In genomic region chr14:104200591-104200990, GRCh38 we compare ENCODE assay signal across 24 cellular contexts.
A peak's percentile ranks its signal among the peaks of the same experiment; 100 is the strongest.
DNase-seq lines count a peak whose midpoint lies in the region; ATAC-seq and TF ChIP-seq lines count a peak whose summit lies in the region.
"Had no signal": no experiment of that assay in that cellular context is flagged by ENCODE, and none has a peak within 500 bp of the region (broad histone marks: within the 10 kb centered on the region; RNA-seq: fewer than 3 reads in every experiment).

No MANE protein-coding gene starts in this region.

- no peak overlapping the region for H4K5ac ChIP-seq in H9 (ENCODE audit: insufficient read length, low read depth, low read length)

- no peak overlapping the region for H3K4ac ChIP-seq in H9 (ENCODE audit: low read depth, low read length)
- H3K4ac ChIP-seq in neuronal stem cell (ENCODE audit: low read length) = no peak overlapping the region

- no peak overlapping the region for H4K91ac ChIP-seq in H9 (ENCODE audit: insufficient read length, low read depth, low read length)
- no peak overlapping the region for H4K91ac ChIP-seq in neuronal stem cell (ENCODE audit: low read depth, low read length, poor library complexity)

- no peaks in the 10 kb centered on the region for H3K79me1 ChIP-seq in H9 (ENCODE audit: insufficient read depth, low read depth, low read length, poor library complexity, severe bottlenecking)
- peaks cover 2% of the 10 kb centered on the region for H3K79me1 ChIP-seq in neuronal stem cell (ENCODE audit: low read depth, low read length)

- H3K27me3 Mint-ChIP-seq in H9 (ENCODE audit: low read depth) = peaks cover 6% of the 10 kb centered on the region
- H3K27me3 Mint-ChIP-seq: CD4-positive, alpha-beta memory T cell; CD4-positive, CD25-positive, alpha-beta regulatory T cell; CD8-positive, alpha-beta memory T cell had no signal

- no peaks in the 10 kb centered on the region for H3K9me3 Mint-ChIP-seq in H9
- H3K9me3 Mint-ChIP-seq: CD4-positive, alpha-beta memory T cell; CD8-positive, alpha-beta memory T cell had no signal

- H2AFZ ChIP-seq in H9 (ENCODE audit: low read length) (no peak overlapping the region), neuronal stem cell (ENCODE audit: low read length) (no peak overlapping the region)

- no CpG with 5 or more reads among the region's 10 CpGs for WGBS in H9 (ENCODE audit: extremely low coverage, insufficient read length, low lambda C conversion rate)
- WGBS in neuronal stem cell (ENCODE audit: extremely low coverage in 2 of 2, insufficient read length in 2 of 2, insufficient replicate concordance in 1 of 2), 2 donors = no CpG with 5 or more reads among the region's 10 CpGs

- no peaks in the 10 kb centered on the region for H3K27me3 ChIP-seq in A673 (replicated peaks; ENCODE audit: insufficient read depth, low read depth, low read length, poor library complexity)
- peaks cover 0 to 26% (median 0%) of the 10 kb centered on the region in 11 experiments; a peak in 7 of 22 replicates for H3K27me3 ChIP-seq in BLaER1 treated with 17β-estradiol and CSF1 and Interleukin-3, amounts not matched to agents 10 nM and 100 nM
- H3K27me3 ChIP-seq in H9 (ENCODE audit: insufficient read depth, low read length) = no peaks in the 10 kb centered on the region
- peaks cover 0 to 12% (median 0%) of the 10 kb centered on the region in 3 experiments for H3K27me3 ChIP-seq in neuronal stem cell (ENCODE audit: control insufficient read depth in 3 of 3, insufficient read depth in 3 of 3, low read depth in 1 of 3, low read length in 3 of 3)
- H3K27me3 ChIP-seq: BE2C had no signal

- intact Hi-C loops in A673 (cut with micrococcal nuclease; ENCODE audit: unreplicated experiment) (no loop called here), left colon (cut with DNase I, micrococcal nuclease) (no loop called here)

- ATAC-seq in HG03196 (IDR thresholded peaks at IDR 0.05; ENCODE audit: unreplicated experiment) (no peak), left colon (no peak)
- ATAC-seq: A549, GM12878 had no signal

- no peak overlapping the region for H2BK5ac ChIP-seq in H9 (ENCODE audit: insufficient read length, low read length)
- no peak overlapping the region for H2BK5ac ChIP-seq in neuronal stem cell (ENCODE audit: low read length)

- BruUV-seq in A673 (replicated peaks; lab: Mats Ljungman, UMichigan) = no TSS peak

- H3K27ac ChIP-seq in A673 (ENCODE audit: low read depth, low read length, poor library complexity, severe bottlenecking) = peak overlapping the region; percentile 23
- peak overlapping the region in 8 of 11 experiments; percentile 21 to 67 (median 52); a peak in 13 of 22 replicates for H3K27ac ChIP-seq in BLaER1 treated with 17β-estradiol and CSF1 and Interleukin-3, amounts not matched to agents 10 nM and 100 nM
- H3K27ac ChIP-seq in H9 (ENCODE audit: insufficient read length, low read depth, low read length) = no peak overlapping the region
- H3K27ac ChIP-seq in neuronal stem cell (replicated peaks; ENCODE audit: low read length) = no peak overlapping the region
- H3K27ac ChIP-seq: 22Rv1, A549 had no signal

- DNase-seq in A673 (ENCODE audit: low spot score) (no peak), H9 (no peak), neuronal stem cell (ENCODE audit: low spot score) (no peak), left colon (no peak)
- no peak for DNase-seq in effector CD8-positive, alpha-beta T cell (lab: John Stamatoyannopoulos, UW)
- DNase-seq: ACHN; BE2C; C1 segment of cervical spinal cord; CD4-positive, CD25-positive, alpha-beta regulatory T cell; CD8-positive, alpha-beta memory T cell; DMS 273 treated with DMSO at 0.1 percent for 48 hours; DMS153; DMS53; DMS79; DND-41; EL; GDM1 had no signal

- H3K9me3 ChIP-seq in A673 (ENCODE audit: low read depth, low read length, poor library complexity, severe bottlenecking) = no peaks in the 10 kb centered on the region
- no peaks in the 10 kb centered on the region for H3K9me3 ChIP-seq in BLaER1 treated with 17β-estradiol and CSF1 and Interleukin-3, amounts not matched to agents 10 nM and 100 nM (replicated peaks in 1 of 11)
- H3K9me3 ChIP-seq in H9 (ENCODE audit: control insufficient read depth, low read depth, low read length) = no peaks in the 10 kb centered on the region
- H3K9me3 ChIP-seq in neuronal stem cell (replicated peaks in 1 of 2; ENCODE audit: control insufficient read depth in 2 of 2, insufficient read depth in 1 of 2, low read depth in 1 of 2, low read length in 2 of 2) = peaks cover 0 to 2% of the 10 kb centered on the region in 2 donors
- H3K9me3 ChIP-seq: A549 had no signal

- H3K9ac ChIP-seq in BLaER1 treated with 17β-estradiol and CSF1 and Interleukin-3, amounts not matched to agents 10 nM and 100 nM = peak overlapping the region in 9 of 11 experiments; percentile 0 to 71 (median 44); a peak in 12 of 22 replicates
- H3K9ac ChIP-seq in H9 (ENCODE audit: extremely low read depth, insufficient read length, low read length) (no peak overlapping the region), neuronal stem cell (ENCODE audit: low read depth, low read length, poor library complexity) (no peak overlapping the region)

- H3K18ac ChIP-seq in H9 (ENCODE audit: insufficient read length, low read depth, low read length) = no peak overlapping the region
- H3K18ac ChIP-seq in neuronal stem cell (ENCODE audit: low read length) = no peak overlapping the region

- H3K4me2 ChIP-seq in BLaER1 treated with 17β-estradiol and CSF1 and Interleukin-3, amounts not matched to agents 10 nM and 100 nM = peak overlapping the region; percentile 80 to 99 (median 86)
- H3K4me2 ChIP-seq in H9 (ENCODE audit: insufficient read depth, insufficient read length, low read length) = no peak overlapping the region
- H3K4me2 ChIP-seq in neuronal stem cell (ENCODE audit: insufficient read depth, low read length, poor library complexity, severe bottlenecking) = no peak overlapping the region
- H3K4me2 ChIP-seq: A549 had no signal

- no peak overlapping the region for H3K56ac ChIP-seq in H9 (ENCODE audit: insufficient read length, low read depth, low read length)

- H3T11ph ChIP-seq in H9 (ENCODE audit: low read length) = no peak overlapping the region

- H3K23me2 ChIP-seq in H9 (ENCODE audit: insufficient read length, low read depth, low read length, poor library complexity, severe bottlenecking) = no peaks in the 10 kb centered on the region

- H2BK15ac ChIP-seq in H9 (ENCODE audit: low read depth, low read length) = no peak overlapping the region
- H2BK15ac ChIP-seq in neuronal stem cell (ENCODE audit: low read length) = no peak overlapping the region

- no peaks in the 10 kb centered on the region for H3K36me3 ChIP-seq in A673 (ENCODE audit: insufficient read depth, low read length, poor library complexity, severe bottlenecking)
- H3K36me3 ChIP-seq in BLaER1 treated with 17β-estradiol and CSF1 and Interleukin-3, amounts not matched to agents 10 nM and 100 nM = no peaks in the 10 kb centered on the region
- no peaks in the 10 kb centered on the region for H3K36me3 ChIP-seq in neuronal stem cell (replicated peaks in 1 of 2; ENCODE audit: control insufficient read depth in 2 of 2, insufficient read depth in 2 of 2, low read length in 2 of 2)
- H3K36me3 ChIP-seq: BE2C had no signal

- no peak overlapping the region for H2AK5ac ChIP-seq in H9 (ENCODE audit: insufficient read length, low read length)
- peak overlapping the region; percentile 82 for H2AK5ac ChIP-seq in neuronal stem cell (ENCODE audit: low read depth, low read length)

- H2BK12ac ChIP-seq in H9 (ENCODE audit: insufficient read length, low read depth, low read length) = no peak overlapping the region
- H2BK12ac ChIP-seq in neuronal stem cell (ENCODE audit: low read length) = no peak overlapping the region

- peaks cover 5 to 6% of the 10 kb centered on the region in 2 experiments for H3K4me1 Mint-ChIP-seq in H9
- H3K4me1 Mint-ChIP-seq: CD4-positive, alpha-beta memory T cell had no signal

- H3K4me3 Mint-ChIP-seq in H9 = no peak overlapping the region
- H3K4me3 Mint-ChIP-seq: CD14-positive monocyte; CD4-positive, alpha-beta memory T cell; CD4-positive, CD25-positive, alpha-beta regulatory T cell; CD8-positive, alpha-beta memory T cell had no signal

- H3K4me1 ChIP-seq in A673 (ENCODE audit: insufficient read depth, low read length, poor library complexity, severe bottlenecking) (peaks cover 41% of the 10 kb centered on the region), H9 (ENCODE audit: insufficient read depth, low read length) (no peaks in the 10 kb centered on the region), neuronal stem cell (ENCODE audit: control insufficient read depth in 2 of 2, insufficient read depth in 1 of 2, low read depth in 1 of 2, low read length in 2 of 2) (peaks cover 4 to 10% of the 10 kb centered on the region in 2 donors)
- H3K4me1 ChIP-seq in BLaER1 treated with 17β-estradiol and CSF1 and Interleukin-3, amounts not matched to agents 10 nM and 100 nM = peaks cover 38 to 82% (median 71%) of the 10 kb centered on the region in 10 experiments
- H3K4me1 ChIP-seq: A549 had no signal

- TF ChIP-seq CTCF in A673 (conservative IDR thresholded peaks at IDR 0.05; ENCODE audit: low read depth, low read length) (no peak), H9 (conservative IDR thresholded peaks at IDR 0.05) (no peak)

- H4K8ac ChIP-seq in H9 (replicated peaks; ENCODE audit: insufficient read length, low read depth, low read length) (no peak overlapping the region), neuronal stem cell (ENCODE audit: low read depth, low read length) (no peak overlapping the region)

- no peaks in the 10 kb centered on the region for H3K36me3 Mint-ChIP-seq in H9 (ENCODE audit: insufficient read depth in 1 of 3, low read depth in 3 of 3)
- H3K36me3 Mint-ChIP-seq: CD14-positive monocyte; CD4-positive, alpha-beta memory T cell; CD4-positive, CD25-positive, alpha-beta regulatory T cell; CD8-positive, alpha-beta memory T cell had no signal

- no peaks in the 10 kb centered on the region for H3K79me2 ChIP-seq in H9 (ENCODE audit: insufficient read depth, low read length)

- no peak overlapping the region for H2BK20ac ChIP-seq in H9 (ENCODE audit: low read depth, low read length, poor library complexity, severe bottlenecking)

- H4K20me1 ChIP-seq in BLaER1 treated with 17β-estradiol and CSF1 and Interleukin-3, amounts not matched to agents 10 nM and 100 nM = peaks cover 0 to 17% (median 7%) of the 10 kb centered on the region in 11 experiments; a peak in 13 of 22 replicates
- H4K20me1 ChIP-seq in H9 (ENCODE audit: control insufficient read depth, insufficient read depth, insufficient read length) = no peaks in the 10 kb centered on the region

- CTCF ChIA-PET in A673 (lab: Charles Lee) = no interaction called here

- H3K23ac ChIP-seq in H9 (ENCODE audit: insufficient read length, low read depth, low read length) (no peak overlapping the region), neuronal stem cell (ENCODE audit: low read depth, low read length, poor library complexity) (no peak overlapping the region)

- no peak overlapping the region for H3K4me3 ChIP-seq in A673 (ENCODE audit: low read depth, low read length, poor library complexity, severe bottlenecking)
- peak overlapping the region in 1 of 10 experiments; percentile 34; a peak in 2 of 20 replicates for H3K4me3 ChIP-seq in BLaER1 treated with 17β-estradiol and CSF1 and Interleukin-3, amounts not matched to agents 10 nM and 100 nM
- H3K4me3 ChIP-seq in neuronal stem cell (ENCODE audit: low read length in 2 of 2) = no peak overlapping the region
- H3K4me3 ChIP-seq: A549, GM12878 had no signal

- POLR2A ChIA-PET in A673 (lab: Charles Lee; ENCODE audit: low non-redundant PET) = no interaction called here

- H3K27ac Mint-ChIP-seq in H9 = no peak overlapping the region
- H3K27ac Mint-ChIP-seq: CD14-positive monocyte; CD4-positive, alpha-beta memory T cell; CD4-positive, CD25-positive, alpha-beta regulatory T cell; CD8-positive, alpha-beta memory T cell had no signal

- H2BK120ac ChIP-seq in H9 (ENCODE audit: low read depth, low read length, poor library complexity, severe bottlenecking) (no peak overlapping the region), neuronal stem cell (ENCODE audit: low read depth, low read length) (no peak overlapping the region)

- H3K14ac ChIP-seq in H9 (ENCODE audit: insufficient read depth, low read length) = 0 out of 2 replicates have a peak overlapping the region, but pooled peaks have one; percentile 20
- no peak overlapping the region for H3K14ac ChIP-seq in neuronal stem cell (ENCODE audit: low read length)

Comparison
In these comparisons a context has a peak if more than half of its experiments do, and no peak if none do; other contexts are left out.
1. H3K27ac ChIP-seq: peak in A673 (single experiment) and BLaER1 treated with 17β-estradiol and CSF1 and Interleukin-3, amounts not matched to agents 10 nM and 100 nM (8 of 11); none in H9 (single experiment) and neuronal stem cell (single experiment).
2. H3K4me2 ChIP-seq: peak in BLaER1 treated with 17β-estradiol and CSF1 and Interleukin-3, amounts not matched to agents 10 nM and 100 nM (11 of 11); none in H9 (single experiment) and neuronal stem cell (single experiment).
3. H3K9ac ChIP-seq: peak in BLaER1 treated with 17β-estradiol and CSF1 and Interleukin-3, amounts not matched to agents 10 nM and 100 nM (9 of 11); none in H9 (single experiment) and neuronal stem cell (single experiment).